ENCODE assay signal across 8 cellular contexts in genomic region chr5:22212383-22212991, GRCh38.
A peak's percentile ranks its signal among the peaks of the same experiment; 100 is the strongest.
DNase-seq lines count a peak whose midpoint lies in the region; ATAC-seq, FAIRE-seq and TF ChIP-seq lines count a peak whose summit lies in the region.
"Not testable (repeated sequence)": the region's sequence is repeated elsewhere in the genome, so short reads cannot be mapped to it uniquely, and the experiment has no call there.

No MANE protein-coding gene starts in this region.

- POLR2A ChIA-PET in A673 (lab: Charles Lee; ENCODE audit: low non-redundant PET) = not testable (repeated sequence)

- CTCF ChIA-PET in A673 (lab: Charles Lee) = not testable (repeated sequence)

- TF ChIP-seq EP300 in stomach (IDR thresholded peaks at IDR 0.05) = not testable (repeated sequence)

- DNase-seq in A673 (ENCODE audit: low spot score) = peak; percentile 41
- DNase-seq in H54 (ENCODE audit: insufficient read length, low spot score); RWPE2 (ENCODE audit: low spot score); lower lobe of right lung: not testable (repeated sequence)
- peak; percentile 14 for DNase-seq in cerebellar cortex (ENCODE audit: low spot score)
- peak; percentile 52 for DNase-seq in hepatocyte (ENCODE audit: low spot score)
- DNase-seq in pancreas = peak in 4 of 6 donors; percentile 29 to 36 (median 32)
- DNase-seq in stomach = peak; percentile 48

- TF ChIP-seq CTCF in A673 (conservative IDR thresholded peaks at IDR 0.05; ENCODE audit: low read depth, low read length); RWPE2 (IDR thresholded peaks at IDR 0.05; ENCODE audit: poor library complexity, severe bottlenecking); hepatocyte (IDR thresholded peaks at IDR 0.05; ENCODE audit: poor library complexity); lower lobe of right lung (IDR thresholded peaks at IDR 0.05); pancreas (IDR thresholded peaks at IDR 0.05); stomach (IDR thresholded peaks at IDR 0.05): not testable (repeated sequence)

- BruUV-seq in A673 (replicated peaks; lab: Mats Ljungman, UMichigan) = not testable (repeated sequence)

- not testable (repeated sequence) for H3K4me1 ChIP-seq in A673 (ENCODE audit: insufficient read depth, low read length, poor library complexity, severe bottlenecking); RWPE2 (ENCODE audit: insufficient read depth, poor library complexity, severe bottlenecking); hepatocyte (ENCODE audit: insufficient read depth); lower lobe of right lung; pancreas; stomach

- intact Hi-C loops in A673 (cut with micrococcal nuclease; ENCODE audit: unreplicated experiment) = loop anchor here (5.0 kb wide), 1 partner anchor 295 kb away; no protein-coding TSS in a partner anchor
- intact Hi-C loops in lower lobe of right lung (cut with DNase I); pancreas (cut with DNase I); stomach (cut with DNase I; ENCODE audit: low total_unique reads): not testable (repeated sequence)

- not testable (repeated sequence) for H3K9me2 ChIP-seq in hepatocyte (replicated peaks; ENCODE audit: insufficient read depth)

- ATAC-seq in RWPE2 (ENCODE audit: low read depth) (peak; percentile 57), lower lobe of right lung (peak; percentile 50 to 57), pancreas (peak; percentile 78 to 91 (median 87))

- H3K27me3 ChIP-seq in A673 (replicated peaks; ENCODE audit: insufficient read depth, low read depth, low read length, poor library complexity); hepatocyte; lower lobe of right lung (ENCODE audit: low read depth); pancreas; stomach: not testable (repeated sequence)
- H3K27me3 ChIP-seq in RWPE2 (ENCODE audit: insufficient read depth, poor library complexity, severe bottlenecking) = peaks cover 21% of the 10 kb centered on the region

- peak overlapping the region; percentile 63 for H3K27ac ChIP-seq in A673 (ENCODE audit: low read depth, low read length, poor library complexity, severe bottlenecking)
- H3K27ac ChIP-seq in RWPE2 (ENCODE audit: poor library complexity, severe bottlenecking); hepatocyte; lower lobe of right lung; pancreas; stomach: not testable (repeated sequence)

- peak overlapping the region; percentile 60 for H2AFZ ChIP-seq in hepatocyte

- not testable (repeated sequence) for TF ChIP-seq POLR2A in H54 (IDR thresholded peaks at IDR 0.05; ENCODE audit: low read depth, low read length); stomach (IDR thresholded peaks at IDR 0.05)

- H3K4me3 ChIP-seq in A673 (ENCODE audit: low read depth, low read length, poor library complexity, severe bottlenecking) = peak overlapping the region; percentile 50
- not testable (repeated sequence) for H3K4me3 ChIP-seq in RWPE2 (ENCODE audit: severe bottlenecking); hepatocyte; lower lobe of right lung; pancreas
- H3K4me3 ChIP-seq in stomach = peak overlapping the region in 1 of 4 donors; percentile 24

- H3K4me2 ChIP-seq in hepatocyte = peak overlapping the region; percentile 64

- H4K20me1 ChIP-seq in hepatocyte (ENCODE audit: insufficient read depth, poor library complexity, severe bottlenecking) = not testable (repeated sequence)

- peak; percentile 93 for FAIRE-seq in H54 (lab: Jason Lieb, UNC)
- not testable (repeated sequence) for FAIRE-seq in pancreas (lab: Jason Lieb, UNC)

- not testable (repeated sequence) for H3K9me3 ChIP-seq in A673 (ENCODE audit: low read depth, low read length, poor library complexity, severe bottlenecking); RWPE2 (ENCODE audit: severe bottlenecking); hepatocyte (ENCODE audit: low read depth); lower lobe of right lung; pancreas; stomach

- not testable (repeated sequence) for H3K79me2 ChIP-seq in hepatocyte

- H3K36me3 ChIP-seq in A673 (ENCODE audit: insufficient read depth, low read length, poor library complexity, severe bottlenecking); RWPE2 (ENCODE audit: low read depth); hepatocyte (replicated peaks; ENCODE audit: insufficient read depth, low read depth); lower lobe of right lung; pancreas; stomach: not testable (repeated sequence)

- 23% methylated on average over 12 of the region's 20 CpGs for WGBS in hepatocyte (ENCODE audit: low lambda C conversion rate, missing lambda C conversion rate)
- 2 to 4% methylated on average over 9 to 19 of the region's 20 CpGs for WGBS in pancreas, 2 donors
- WGBS in stomach, 5 donors = 4 to 14% (median 6%) methylated on average over 8 to 18 of the region's 20 CpGs
